ENCODE assay signal across 32 cellular contexts in the genomic region with DNA sequence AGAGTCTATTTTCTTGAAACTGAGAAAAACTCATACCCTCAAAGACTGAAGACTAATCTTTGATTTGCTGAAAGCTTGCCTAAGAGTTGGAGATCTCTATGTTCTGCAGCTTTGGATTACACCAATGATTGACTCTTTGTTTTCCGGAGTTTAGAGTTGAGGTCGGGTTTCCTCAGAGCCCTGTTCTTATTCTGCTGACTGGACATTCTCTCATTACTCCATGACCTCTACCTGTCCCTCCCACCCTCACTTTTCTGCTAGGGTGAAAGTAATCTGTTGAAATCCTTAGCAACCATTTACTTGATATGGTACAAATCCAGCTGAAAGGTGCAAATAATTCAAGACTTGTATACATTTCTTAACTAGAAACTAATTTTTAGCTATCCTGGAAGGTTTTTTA.
"Had no signal": no experiment of that assay in that cellular context is flagged by ENCODE, and none has a peak within 500 bp of the region (broad histone marks: within the 10 kb centered on the region; RNA-seq: fewer than 3 reads in every experiment).

No MANE protein-coding gene starts in this region.

- DNase-seq: naive thymus-derived CD8-positive, alpha-beta T cell; nephron progenitor cell; nucleus accumbens; ovary; posterior cingulate gyrus; psoas muscle; right cardiac atrium; spleen; stimulated activated CD4-positive, alpha-beta T cell treated with anti-CD3 and anti-CD28 coated beads, Interleukin-12 subunit alpha, Interleukin-12 subunit beta, amount 100 ng/mL, for 4 hours; stimulated activated CD4-positive, alpha-beta T cell treated with anti-CD3 and anti-CD28 coated beads, Interleukin-1b, Interleukin-23, amount 100 ng/mL, for 48 hours; stimulated activated CD4-positive, alpha-beta T cell treated with anti-CD3 and anti-CD28 coated beads, Interleukin-4, amount 100 ng/mL, for 1 hour; stimulated activated CD4-positive, alpha-beta T cell treated with anti-CD3 and anti-CD28 coated beads, Interleukin-4, amount 100 ng/mL, for 4 hours; stimulated activated CD8-positive, alpha-beta memory T cell treated with anti-CD3 and anti-CD28 coated beads, Interleukin-4, amount 100 ng/mL, for 48 hours; stimulated activated naive CD4-positive, alpha-beta T cell; stimulated activated naive CD8-positive, alpha-beta T cell treated with anti-CD3 and anti-CD28 coated beads, Interleukin-15, amount 100 ng/mL, for 72 hours; stimulated activated naive CD8-positive, alpha-beta T cell treated with anti-CD3 and anti-CD28 coated beads, Interleukin-15, Interleukin-2, amounts not matched to agents 100 U/mL and 50 U/mL, for 24 hours; substantia nigra; testis; tibial artery; transverse colon; upper lobe of right lung; uterus had no signal

- H3K79me2 ChIP-seq: parathyroid adenoma had no signal

- ATAC-seq: naive thymus-derived CD8-positive, alpha-beta T cell; natural killer cell treated with Interleukin-12 subunit alpha and Interleukin-12 subunit beta and Interleukin-15 and Interleukin-18, amount 100 ng/mL, for 72 hours; psoas muscle; right cardiac atrium; sciatic nerve; stimulated activated memory B cell treated with anti-CD40 and anti-IgM and Interleukin-4, amounts not matched to agents 10 μg/mL and 1 μg/mL and 100 μg/mL, for 72 hours; stimulated activated naive CD8-positive, alpha-beta T cell treated with anti-CD3 and anti-CD28 coated beads, Interleukin-15, amount 100 ng/mL, for 72 hours; stimulated activated naive CD8-positive, alpha-beta T cell treated with anti-CD3 and anti-CD28 coated beads, Interleukin-15, Interleukin-2, amounts not matched to agents 100 U/mL and 50 U/mL, for 24 hours; upper lobe of right lung had no signal

- H3K27me3 Mint-ChIP-seq: naive thymus-derived CD8-positive, alpha-beta T cell; natural killer cell treated with Interleukin-12 subunit alpha and Interleukin-12 subunit beta and Interleukin-15 and Interleukin-18, amount 100 ng/mL, for 72 hours; stimulated activated memory B cell treated with anti-CD40 and anti-IgM and Interleukin-4, amounts not matched to agents 10 μg/mL and 1 μg/mL and 100 μg/mL, for 72 hours; stimulated activated naive CD8-positive, alpha-beta T cell treated with anti-CD3 and anti-CD28 coated beads, Interleukin-15, amount 100 ng/mL, for 72 hours; type B pancreatic cell had no signal

- H3K4me1 Mint-ChIP-seq: naive thymus-derived CD8-positive, alpha-beta T cell; nephron progenitor cell; neural crest cell; stimulated activated memory B cell treated with anti-CD40 and anti-IgM and Interleukin-4, amounts not matched to agents 10 μg/mL and 1 μg/mL and 100 μg/mL, for 72 hours; stimulated activated naive CD8-positive, alpha-beta T cell treated with anti-CD3 and anti-CD28 coated beads, Interleukin-15, amount 100 ng/mL, for 72 hours had no signal

- H3K4me3 Mint-ChIP-seq: naive thymus-derived CD8-positive, alpha-beta T cell; natural killer cell treated with Interleukin-12 subunit alpha and Interleukin-12 subunit beta and Interleukin-15 and Interleukin-18, amount 100 ng/mL, for 72 hours; nephron progenitor cell; neural crest cell; stimulated activated memory B cell treated with anti-CD40 and anti-IgM and Interleukin-4, amounts not matched to agents 10 μg/mL and 1 μg/mL and 100 μg/mL, for 72 hours; stimulated activated naive CD8-positive, alpha-beta T cell treated with anti-CD3 and anti-CD28 coated beads, Interleukin-15, amount 100 ng/mL, for 72 hours; type B pancreatic cell had no signal

- H3K27me3 ChIP-seq: neutrophil, ovary, spleen, suprapubic skin, testis, tibial artery, transverse colon, upper lobe of right lung, uterus had no signal

- H3K9me3 ChIP-seq: ovary, psoas muscle, suprapubic skin, testis, tibial artery, upper lobe of right lung, uterus had no signal

- H3K36me3 Mint-ChIP-seq: stimulated activated memory B cell treated with anti-CD40 and anti-IgM and Interleukin-4, amounts not matched to agents 10 μg/mL and 1 μg/mL and 100 μg/mL, for 72 hours; type B pancreatic cell had no signal

- H3K27ac ChIP-seq: neutrophil, ovary, parathyroid adenoma, psoas muscle, skin epidermis, spleen, suprapubic skin, testis, tibial artery, transverse colon, upper lobe of right lung, uterus had no signal

- H3K4me1 ChIP-seq: parathyroid adenoma, psoas muscle, spleen, suprapubic skin, testis, tibial artery, transverse colon, upper lobe of right lung, uterus had no signal

- H2AFZ ChIP-seq: parathyroid adenoma had no signal

- H3K4me2 ChIP-seq: smooth muscle cell had no signal

- H3K36me3 ChIP-seq: neutrophil, ovary, spleen, suprapubic skin, tibial artery, transverse colon, upper lobe of right lung, uterus had no signal

- H3K9ac ChIP-seq: parathyroid adenoma had no signal

- H3K4me3 ChIP-seq: ovary, psoas muscle, skin epidermis, smooth muscle cell, spleen, suprapubic skin, testis, tibial artery, transverse colon, upper lobe of right lung, uterus had no signal
